Comparison of ENCODE assay signal across 7 cellular contexts in the genomic region with DNA sequence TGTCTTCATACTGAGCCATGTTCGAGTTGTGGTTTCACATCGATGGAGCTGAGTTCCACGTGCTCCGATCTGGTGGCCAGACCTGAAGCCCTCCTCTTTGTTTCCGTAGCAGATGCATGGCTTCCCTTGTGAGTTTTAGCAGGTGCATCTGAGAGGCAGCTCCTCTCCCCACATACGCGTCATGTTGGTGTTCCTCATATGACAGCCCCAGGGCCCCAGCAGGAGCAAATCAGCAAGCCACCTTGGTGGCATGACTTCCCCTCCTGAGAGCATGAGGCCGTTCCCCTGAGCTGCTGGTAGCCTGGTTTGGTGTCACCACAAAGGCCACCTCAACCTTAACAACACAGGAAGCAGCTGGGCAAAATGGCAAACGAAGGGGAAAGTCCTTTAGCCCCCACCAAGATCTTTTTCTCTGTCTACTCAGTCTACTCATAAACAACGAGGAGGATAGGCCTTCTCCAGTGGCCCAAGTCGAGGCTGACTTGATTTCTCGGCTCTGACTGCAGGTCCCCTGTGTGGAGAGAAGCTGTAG. TPM values are rescaled to one million over a fixed set of nuclear protein-coding genes. Genes with fewer than 3 reads are reported as not detected.
DNase-seq lines count a peak whose midpoint lies in the region; ATAC-seq and TF ChIP-seq lines count a peak whose summit lies in the region.

No MANE protein-coding gene starts in this region.

- H3K4me3 ChIP-seq in dorsolateral prefrontal cortex, result no peak overlapping the region

- peak overlapping the region; percentile 99 for H3K27ac Mint-ChIP-seq in activated B cell treated with CpG ODN at 0.5 μM for 24 hours

- H3K36me3 Mint-ChIP-seq in activated B cell treated with CpG ODN at 0.5 μM for 24 hours (ENCODE audit: low read depth), result peaks cover 53% of the 10 kb centered on the region

- H3K4me1 Mint-ChIP-seq in activated B cell treated with CpG ODN at 0.5 μM for 24 hours, result peaks cover 93% of the 10 kb centered on the region

- ATAC-seq in GM19328 (IDR thresholded peaks at IDR 0.05; ENCODE audit: unreplicated experiment) (peak; percentile 83), HG03139 (IDR thresholded peaks at IDR 0.05; ENCODE audit: unreplicated experiment) (peak; percentile 84), activated B cell treated with CpG ODN at 0.5 μM for 24 hours (ENCODE audit: low read depth) (peak; percentile 86)

- H3K27ac ChIP-seq in dorsolateral prefrontal cortex, result peak overlapping the region in 32 of 59 donors; percentile 5 to 89 (median 46)

- H3K27me3 Mint-ChIP-seq in activated B cell treated with CpG ODN at 0.5 μM for 24 hours, result no peaks in the 10 kb centered on the region

- intact Hi-C loops in activated B cell treated with CpG ODN at 0.5 μM for 24 hours (cut with micrococcal nuclease) (loop anchor here (1.0 to 5.0 kb wide), 8 partner anchors 9 to 1830 kb away; a partner anchor contains a TSS), dorsolateral prefrontal cortex (cut with DNase I) (no loop called here)

- no peaks in the 10 kb centered on the region for H3K27me3 ChIP-seq in dorsolateral prefrontal cortex

- POLR2A ChIA-PET in activated B cell treated with CpG ODN at 0.5 μM for 24 hours (lab: Charles Lee), result interaction anchor here (0.5 to 4.2 kb wide), 19 partner anchors 8 to 1830 kb away, joined by 3 to 101 read pairs (median 4); a partner anchor contains a TSS

- peak overlapping the region; percentile 73 for H3K4me3 Mint-ChIP-seq in activated B cell treated with CpG ODN at 0.5 μM for 24 hours

- peaks cover 9% of the 10 kb centered on the region for H3K9me3 Mint-ChIP-seq in activated B cell treated with CpG ODN at 0.5 μM for 24 hours

- CTCF ChIA-PET in activated B cell treated with CpG ODN at 0.5 μM for 24 hours (lab: Charles Lee), result interaction anchor here (1.0 to 3.9 kb wide), 6 partner anchors 9 to 41 kb away, joined by 3 to 48 read pairs (median 5); no protein-coding TSS in a partner anchor

- DNase-seq in activated B cell treated with CpG ODN at 0.5 μM for 24 hours (peak; percentile 74), dorsolateral prefrontal cortex (no peak), HK-2 (ENCODE audit: unreplicated experiment) (no peak), ecto neural progenitor cell (ENCODE audit: low spot score) (no peak)
- DNase-seq in stimulated activated CD8-positive, alpha-beta memory T cell treated with anti-CD3 and anti-CD28 coated beads, Interleukin-4, amount 100 ng/mL, for 24 hours (ENCODE audit: low read depth), result peak; percentile 63

- no peak for TF ChIP-seq CTCF in activated B cell treated with CpG ODN at 0.5 μM for 24 hours (IDR thresholded peaks at IDR 0.05)
- TF ChIP-seq CTCF in dorsolateral prefrontal cortex (IDR thresholded peaks at IDR 0.05 in 54 of 56, conservative IDR thresholded peaks at IDR 0.05 in 2 of 56; ENCODE audit: low read depth in 1 of 56, partially characterized antibody in 56 of 56), result no peak

RNA-seq across cellular contexts. Expression of a gene that starts 5.9 kb away (rescaled TPM):
- 385 and 471 TPM in 2 replicates for total RNA-seq in activated B cell treated with CpG ODN at 0.5 μM for 24 hours
- 100 to 1,000 TPM; 150 to 487 (median 373) TPM for total RNA-seq in dorsolateral prefrontal cortex

Comparison
In these comparisons a context has a peak if more than half of its experiments do, and no peak if none do; other contexts are left out.
1. DNase-seq: peak in activated B cell treated with CpG ODN at 0.5 μM for 24 hours (single experiment) and stimulated activated CD8-positive, alpha-beta memory T cell treated with anti-CD3 and anti-CD28 coated beads, Interleukin-4, amount 100 ng/mL, for 24 hours (single experiment); none in dorsolateral prefrontal cortex (0 of 10), HK-2 (single experiment) and ecto neural progenitor cell (single experiment).
2. Peak in every context shown above with its lines, with median percentiles within 50 percentile points of each other: ATAC-seq.